Comparison of ENCODE assay signal across 1 cellular context in genomic region chr9:99819484-99820329, GRCh38.
TF ChIP-seq lines count a peak whose summit lies in the region.

No MANE protein-coding gene starts in this region.

TF ChIP-seq in K562, 482 proteins besides CTCF, POLR2A, EP300 and RAD21 (continued from another document and continues in another):
- no peak; the same call in 1 of the 2 replicates for TF ChIP-seq ATF3 (IDR thresholded peaks at IDR 0.05)
- no peak for TF ChIP-seq ATF3 (CRISPR knock-in tag; conservative IDR thresholded peaks at IDR 0.05)
- TF ChIP-seq AFF1 (IDR thresholded peaks at IDR 0.05; ENCODE audit: low read depth in 1 of 2, partially characterized antibody in 2 of 2): no peak
- no peak for TF ChIP-seq ZNF507 (tag; conservative IDR thresholded peaks at IDR 0.05)
- TF ChIP-seq ZNF609 (CRISPR knock-in tag; IDR thresholded peaks at IDR 0.05; ENCODE audit: borderline replicate concordance): no peak
- TF ChIP-seq NR2C1 (IDR thresholded peaks at IDR 0.05): peak; percentile 44
- TF ChIP-seq NR2C1 (tag; IDR thresholded peaks at IDR 0.05): no peak; the same call in none of the 2 replicates
- peak; percentile 42 for TF ChIP-seq PRDM10 (IDR thresholded peaks at IDR 0.05; ENCODE audit: partially characterized antibody)
- peak; percentile 36; the same call in 1 of the 2 replicates for TF ChIP-seq ESRRA (IDR thresholded peaks at IDR 0.05; ENCODE audit: borderline replicate concordance, low read depth)
- TF ChIP-seq DPF2 (IDR thresholded peaks at IDR 0.05): peak; percentile 43; the same call in 1 of the 2 replicates
- TF ChIP-seq, protein P1, sequence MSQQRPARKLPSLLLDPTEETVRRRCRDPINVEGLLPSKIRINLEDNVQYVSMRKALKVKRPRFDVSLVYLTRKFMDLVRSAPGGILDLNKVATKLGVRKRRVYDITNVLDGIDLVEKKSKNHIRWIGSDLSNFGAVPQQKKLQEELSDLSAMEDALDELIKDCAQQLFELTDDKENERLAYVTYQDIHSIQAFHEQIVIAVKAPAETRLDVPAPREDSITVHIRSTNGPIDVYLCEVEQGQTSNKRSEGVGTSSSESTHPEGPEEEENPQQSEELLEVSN (IDR thresholded peaks at IDR 0.05; ENCODE audit: borderline replicate concordance in 1 of 2, extremely low read depth in 1 of 2, insufficient read depth in 1 of 2, insufficient read length in 1 of 2, low read depth in 1 of 2, low read length in 1 of 2, poor library complexity in 1 of 2, severe bottlenecking in 1 of 2): peak; percentile 32 to 53
- peak; percentile 9; the same call in 1 of the 2 replicates for TF ChIP-seq TARDBP (IDR thresholded peaks at IDR 0.05)
- TF ChIP-seq E2F4 (CRISPR knock-in tag; IDR thresholded peaks at IDR 0.05; ENCODE audit: low read depth): 0 out of 2 replicates have a peak, but pooled peaks have one; percentile 36
- TF ChIP-seq, protein P2, sequence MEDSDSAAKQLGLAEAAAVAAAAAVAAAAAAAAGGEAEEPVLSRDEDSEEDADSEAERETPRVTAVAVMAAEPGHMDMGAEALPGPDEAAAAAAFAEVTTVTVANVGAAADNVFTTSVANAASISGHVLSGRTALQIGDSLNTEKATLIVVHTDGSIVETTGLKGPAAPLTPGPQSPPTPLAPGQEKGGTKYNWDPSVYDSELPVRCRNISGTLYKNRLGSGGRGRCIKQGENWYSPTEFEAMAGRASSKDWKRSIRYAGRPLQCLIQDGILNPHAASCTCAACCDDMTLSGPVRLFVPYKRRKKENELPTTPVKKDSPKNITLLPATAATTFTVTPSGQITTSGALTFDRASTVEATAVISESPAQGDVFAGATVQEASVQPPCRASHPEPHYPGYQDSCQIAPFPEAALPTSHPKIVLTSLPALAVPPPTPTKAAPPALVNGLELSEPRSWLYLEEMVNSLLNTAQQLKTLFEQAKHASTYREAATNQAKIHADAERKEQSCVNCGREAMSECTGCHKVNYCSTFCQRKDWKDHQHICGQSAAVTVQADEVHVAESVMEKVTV (CRISPR knock-in tag; IDR thresholded peaks at IDR 0.05): no peak
- peak; percentile 54 for TF ChIP-seq TAF9B (IDR thresholded peaks at IDR 0.05; ENCODE audit: partially characterized antibody)
- TF ChIP-seq POLR2AphosphoS5 (IDR thresholded peaks at IDR 0.05; ENCODE audit: control insufficient read depth, insufficient read depth, low read depth, low read length): peak; percentile 73; the same call in 1 of the 2 replicates
- peak; percentile 67 for TF ChIP-seq PHF20 (IDR thresholded peaks at IDR 0.05; ENCODE audit: partially characterized antibody)
- TF ChIP-seq NFE2L1 (tag; IDR thresholded peaks at IDR 0.05; ENCODE audit: borderline replicate concordance, low read depth): no peak
- peak; percentile 78 for TF ChIP-seq RBBP5 (IDR thresholded peaks at IDR 0.05; ENCODE audit: borderline replicate concordance, insufficient read depth, low read length, poor library complexity, severe bottlenecking)
- TF ChIP-seq JUND (IDR thresholded peaks at IDR 0.05; ENCODE audit: borderline replicate concordance, low read depth, low read length): peak; percentile 72
- peak; percentile 32; the same call in 1 of the 3 replicates for TF ChIP-seq JUND (tag; IDR thresholded peaks at IDR 0.05; ENCODE audit: borderline replicate concordance, low read depth, low read length)
- TF ChIP-seq CCNT2 (IDR thresholded peaks at IDR 0.05; ENCODE audit: borderline replicate concordance, extremely low read depth, insufficient read length, low read depth, low read length): peak; percentile 93
- TF ChIP-seq ZNF639 (CRISPR knock-in tag; conservative IDR thresholded peaks at IDR 0.05 in 1 of 2, IDR thresholded peaks at IDR 0.05 in 1 of 2): peak in 1 of 2 experiments; percentile 94; a peak in 2 of 4 replicates
- TF ChIP-seq POLR2B (IDR thresholded peaks at IDR 0.05; ENCODE audit: low read depth, partially characterized antibody): peak; percentile 77
- TF ChIP-seq ERF (CRISPR knock-in tag; IDR thresholded peaks at IDR 0.05): peak; percentile 90; the same call in 1 of the 2 replicates
- TF ChIP-seq C11orf30 (IDR thresholded peaks at IDR 0.05; ENCODE audit: low read depth): peak; percentile 53
- TF ChIP-seq, protein P3, sequence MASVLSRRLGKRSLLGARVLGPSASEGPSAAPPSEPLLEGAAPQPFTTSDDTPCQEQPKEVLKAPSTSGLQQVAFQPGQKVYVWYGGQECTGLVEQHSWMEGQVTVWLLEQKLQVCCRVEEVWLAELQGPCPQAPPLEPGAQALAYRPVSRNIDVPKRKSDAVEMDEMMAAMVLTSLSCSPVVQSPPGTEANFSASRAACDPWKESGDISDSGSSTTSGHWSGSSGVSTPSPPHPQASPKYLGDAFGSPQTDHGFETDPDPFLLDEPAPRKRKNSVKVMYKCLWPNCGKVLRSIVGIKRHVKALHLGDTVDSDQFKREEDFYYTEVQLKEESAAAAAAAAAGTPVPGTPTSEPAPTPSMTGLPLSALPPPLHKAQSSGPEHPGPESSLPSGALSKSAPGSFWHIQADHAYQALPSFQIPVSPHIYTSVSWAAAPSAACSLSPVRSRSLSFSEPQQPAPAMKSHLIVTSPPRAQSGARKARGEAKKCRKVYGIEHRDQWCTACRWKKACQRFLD (CRISPR knock-in tag; IDR thresholded peaks at IDR 0.05): peak; percentile 33; the same call in 1 of the 2 replicates
- no peak for TF ChIP-seq ZNF143 (CRISPR knock-in tag; IDR thresholded peaks at IDR 0.05)
- no peak for TF ChIP-seq MCM7 (IDR thresholded peaks at IDR 0.05)
- TF ChIP-seq ELF1 (tag; IDR thresholded peaks at IDR 0.05): peak; percentile 90
- TF ChIP-seq CREM (IDR thresholded peaks at IDR 0.05; ENCODE audit: low read depth): peak; percentile 99
- TF ChIP-seq, protein P4, sequence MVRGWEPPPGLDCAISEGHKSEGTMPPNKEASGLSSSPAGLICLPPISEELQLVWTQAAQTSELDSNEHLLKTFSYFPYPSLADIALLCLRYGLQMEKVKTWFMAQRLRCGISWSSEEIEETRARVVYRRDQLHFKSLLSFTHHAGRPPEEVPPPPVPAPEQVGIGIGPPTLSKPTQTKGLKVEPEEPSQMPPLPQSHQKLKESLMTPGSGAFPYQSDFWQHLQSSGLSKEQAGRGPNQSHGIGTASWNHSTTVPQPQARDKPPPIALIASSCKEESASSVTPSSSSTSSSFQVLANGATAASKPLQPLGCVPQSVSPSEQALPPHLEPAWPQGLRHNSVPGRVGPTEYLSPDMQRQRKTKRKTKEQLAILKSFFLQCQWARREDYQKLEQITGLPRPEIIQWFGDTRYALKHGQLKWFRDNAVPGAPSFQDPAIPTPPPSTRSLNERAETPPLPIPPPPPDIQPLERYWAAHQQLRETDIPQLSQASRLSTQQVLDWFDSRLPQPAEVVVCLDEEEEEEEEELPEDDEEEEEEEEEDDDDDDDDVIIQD (CRISPR knock-in tag; IDR thresholded peaks at IDR 0.05): 0 out of 2 replicates have a peak, but pooled peaks have one; percentile 29
